8 cellular contexts compared by ENCODE assay signal in genomic region chr12:62250671-62251608, GRCh38. TPM values are rescaled to one million over a fixed set of nuclear protein-coding genes. Genes with fewer than 3 reads are reported as not detected.
A peak's percentile ranks its signal among the peaks of the same experiment; 100 is the strongest.
DNase-seq lines count a peak whose midpoint lies in the region; ATAC-seq and TF ChIP-seq lines count a peak whose summit lies in the region.

No MANE protein-coding gene starts in this region.

- ATAC-seq in GM19467 (IDR thresholded peaks at IDR 0.05; ENCODE audit: unreplicated experiment) (peak; percentile 96), HG03460 (IDR thresholded peaks at IDR 0.05; ENCODE audit: unreplicated experiment) (peak; percentile 92)

- H3K4me1 ChIP-seq in testis (peaks cover 14% of the 10 kb centered on the region), prostate gland (replicated peaks) (no peaks in the 10 kb centered on the region)

- H3K36me3 ChIP-seq in testis (ENCODE audit: low read depth, missing control alignments) (no peaks in the 10 kb centered on the region), prostate gland (no peaks in the 10 kb centered on the region)

- H3K27me3 ChIP-seq in testis (no peaks in the 10 kb centered on the region), prostate gland (replicated peaks; ENCODE audit: insufficient read depth) (no peaks in the 10 kb centered on the region)

- 53 to 66% methylated on average over 3 of the region's 3 CpGs for WGBS in testis, 2 donors
- WGBS in prostate gland: 65% methylated on average over 3 of the region's 3 CpGs

- intact Hi-C loops in testis (cut with DNase I; ENCODE audit: low total_unique reads): no loop called here
- intact Hi-C loops in prostate gland (cut with DNase I): no loop called here

- H3K27ac ChIP-seq in testis (peak overlapping the region in 1 of 2 donors; percentile 58), prostate gland (no peak overlapping the region)

- H3K9me3 ChIP-seq in testis: no peaks in the 10 kb centered on the region
- H3K9me3 ChIP-seq in prostate gland: no peaks in the 10 kb centered on the region

- H3K4me3 ChIP-seq in cardiac fibroblast (replicated peaks in 1 of 2; ENCODE audit: low read depth in 2 of 2, low read length in 2 of 2): no peak overlapping the region
- no peak overlapping the region for H3K4me3 ChIP-seq in testis
- no peak overlapping the region for H3K4me3 ChIP-seq in prostate gland

- no peak for TF ChIP-seq POLR2A in testis (IDR thresholded peaks at IDR 0.05)
- no peak for TF ChIP-seq POLR2A in prostate gland (IDR thresholded peaks at IDR 0.05)

- TF ChIP-seq CTCF in cardiac fibroblast (IDR thresholded peaks at IDR 0.05; ENCODE audit: low read depth, low read length) (no peak), testis (IDR thresholded peaks at IDR 0.05) (no peak), prostate gland (IDR thresholded peaks at IDR 0.05) (no peak)

- DNase-seq in EH (ENCODE audit: low read depth): peak; percentile 76
- DNase-seq in cardiac fibroblast (ENCODE audit: low read depth in 2 of 2): peak; percentile 61 to 87
- DNase-seq in NCI-H146 (lab: John Stamatoyannopoulos, UW): no peak
- no peak for DNase-seq in testis
- no peak for DNase-seq in glomerular visceral epithelial cell (ENCODE audit: extremely low spot score)
- no peak for DNase-seq in prostate gland (ENCODE audit: low spot score)

RNA-seq across cellular contexts. Expression of gene USP15, which starts 9.3 kb away (rescaled TPM):
- total RNA-seq in testis: 100 to 1,000 TPM; 128 to 146 TPM
- 66.1 TPM for polyA plus RNA-seq in testis (ENCODE audit: insufficient read depth, low read depth, low replicate concordance)
- total RNA-seq in prostate gland: 10 to 100 TPM; 33.6 to 59.4 TPM

Comparison
In these comparisons a context has a peak if more than half of its experiments do, and no peak if none do; other contexts are left out.
1. DNase-seq: peak in EH (single experiment) and cardiac fibroblast (2 of 2); none in NCI-H146 (single experiment), testis (single experiment), glomerular visceral epithelial cell (single experiment) and prostate gland (single experiment).